Comparison of ENCODE assay signal across 16 cellular contexts in genomic region chr5:100131161-100131560, GRCh38.
"Had no signal": no experiment of that assay in that cellular context is flagged by ENCODE, and none has a peak within 500 bp of the region (broad histone marks: within the 10 kb centered on the region; RNA-seq: fewer than 3 reads in every experiment).

No MANE protein-coding gene starts in this region.

- DNase-seq: activated CD4-positive, alpha-beta T cell treated with anti-CD3 and anti-CD28 coated beads for 48 hours; activated naive CD4-positive, alpha-beta T cell; activated naive CD8-positive, alpha-beta T cell treated with anti-CD3 and anti-CD28 coated beads, Interleukin-2, amount 50 U/mL, for 24 hours; central memory CD4-positive, alpha-beta T cell; cortex of kidney; effector memory CD8-positive, alpha-beta T cell; erythroblast; immature natural killer cell; mammary epithelial cell; occipital lobe; sigmoid colon; stimulated activated CD4-positive, alpha-beta T cell treated with anti-CD3 and anti-CD28 coated beads, Interleukin-12 subunit alpha, Interleukin-12 subunit beta, amount 100 ng/mL, for 4 hours; stimulated activated naive CD4-positive, alpha-beta T cell had no signal

- H3K9me3 ChIP-seq: ascending aorta, sigmoid colon had no signal

- ATAC-seq: activated naive CD8-positive, alpha-beta T cell treated with anti-CD3 and anti-CD28 coated beads, Interleukin-2, amount 50 U/mL, for 24 hours; effector memory CD8-positive, alpha-beta T cell; left lobe of liver; WTC11 had no signal

- H3K4me3 ChIP-seq: ascending aorta, sigmoid colon had no signal

- H3K27ac ChIP-seq: ascending aorta, sigmoid colon had no signal

- H3K4me1 ChIP-seq: ascending aorta, sigmoid colon had no signal

- H3K27me3 ChIP-seq: ascending aorta, sigmoid colon had no signal

- H3K36me3 ChIP-seq: ascending aorta, sigmoid colon had no signal
